ENCODE assay signal across 23 cellular contexts in the genomic region with DNA sequence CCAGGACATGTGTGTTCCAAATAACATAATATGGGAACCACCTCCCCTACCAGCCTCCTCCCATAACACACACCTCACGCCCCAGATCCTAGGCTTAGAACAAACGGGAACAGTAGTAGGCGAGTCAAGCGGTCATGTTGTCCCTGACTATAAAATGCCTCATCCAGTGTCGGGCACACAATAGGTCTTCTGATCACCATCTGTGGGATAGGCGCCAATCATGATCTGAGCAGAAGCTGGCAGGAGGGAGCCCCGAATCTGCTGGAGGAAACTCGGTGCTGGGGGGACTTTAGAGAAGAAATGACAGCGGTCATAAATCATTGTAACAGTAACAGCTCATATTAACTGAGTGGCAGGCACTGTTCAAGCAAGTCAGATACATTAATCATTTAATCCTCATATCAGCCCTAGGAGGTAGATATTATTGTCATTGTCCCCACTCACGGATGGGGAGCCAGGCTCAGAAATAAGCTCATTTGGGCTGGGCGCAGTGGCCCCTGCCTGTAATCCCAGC. TPM values are rescaled to one million over a fixed set of nuclear protein-coding genes. Genes with fewer than 3 reads are reported as not detected.
"Had no signal": no experiment of that assay in that cellular context is flagged by ENCODE, and none has a peak within 500 bp of the region (broad histone marks: within the 10 kb centered on the region; RNA-seq: fewer than 3 reads in every experiment).

No MANE protein-coding gene starts in this region.

- H3K4me3 ChIP-seq: colonic mucosa, hepatocyte, psoas muscle, right lobe of liver, stomach, thoracic aorta, transverse colon had no signal

- H3K27ac Mint-ChIP-seq: nephron progenitor cell had no signal

- H3K36me3 ChIP-seq: colonic mucosa, neutrophil, right lobe of liver, stomach, thoracic aorta, transverse colon had no signal

- ATAC-seq: left ventricle myocardium superior; naive thymus-derived CD4-positive, alpha-beta T cell; psoas muscle had no signal

- H3K9me3 Mint-ChIP-seq: naive thymus-derived CD4-positive, alpha-beta T cell; nephron progenitor cell had no signal

- DNase-seq: colonic mucosa; dermis blood vessel endothelial cell; foreskin melanocyte; left colon; left ventricle myocardium superior; mesendoderm; naive thymus-derived CD4-positive, alpha-beta T cell; nephron progenitor cell; psoas muscle; retina; right lobe of liver; stimulated activated CD4-positive, alpha-beta T cell treated with anti-CD3 and anti-CD28 coated beads, Interleukin-15, amount 100 ng/mL, for 24 hours; stimulated activated CD4-positive, alpha-beta T cell treated with anti-CD3 and anti-CD28 coated beads, Interleukin-1b, Interleukin-23, amount 100 ng/mL, for 48 hours; stimulated activated CD4-positive, alpha-beta T cell treated with anti-CD3 and anti-CD28 coated beads, Interleukin-4, amount 100 ng/mL, for 24 hours; stimulated activated naive CD4-positive, alpha-beta T cell; stomach; substantia nigra; transverse colon had no signal

- H3K27ac ChIP-seq: colonic mucosa, hepatocyte, neutrophil, psoas muscle, right lobe of liver, stomach, thoracic aorta, transverse colon had no signal

- H3K4me3 Mint-ChIP-seq: naive thymus-derived CD4-positive, alpha-beta T cell; nephron progenitor cell had no signal

- H3K36me3 Mint-ChIP-seq: naive thymus-derived CD4-positive, alpha-beta T cell had no signal

- H3K9me3 ChIP-seq: colonic mucosa, neutrophil, psoas muscle, right lobe of liver, stomach, thoracic aorta, transverse colon had no signal

- H3K27me3 ChIP-seq: colonic mucosa, hepatocyte, right lobe of liver, stomach, transverse colon had no signal

- H3K4me1 ChIP-seq: colonic mucosa, psoas muscle, right lobe of liver had no signal

RNA-seq across cellular contexts. Expression of gene ALPL, which starts 13.4 kb away (rescaled TPM):
- total RNA-seq: epithelial cell of proximal tubule; lung microvascular endothelial cell; naive thymus-derived CD4-positive, alpha-beta T cell had no signal
